1 cellular context compared by ENCODE assay signal in genomic region chr12:56631790-56632700, GRCh38.
TF ChIP-seq lines count a peak whose summit lies in the region.

No MANE protein-coding gene starts in this region.

TF ChIP-seq in K562, 482 proteins besides CTCF, POLR2A, EP300 and RAD21 (continued from another document):
- TF ChIP-seq HBP1 (CRISPR knock-in tag; IDR thresholded peaks at IDR 0.05), result no peak
- no peak for TF ChIP-seq CEBPG (CRISPR knock-in tag; IDR thresholded peaks at IDR 0.05)
- 0 out of 4 replicates have a peak, but pooled peaks of 1 of the 2 experiments have one; percentile 4 for TF ChIP-seq CEBPG (tag; conservative IDR thresholded peaks at IDR 0.05 in 1 of 2, IDR thresholded peaks at IDR 0.05 in 1 of 2)
- 0 out of 2 replicates have a peak, but pooled peaks have one; percentile 9 for TF ChIP-seq ETV5 (CRISPR knock-in tag; IDR thresholded peaks at IDR 0.05; ENCODE audit: low read depth)
- peak; percentile 21 to 49; a peak in 3 of 4 replicates for TF ChIP-seq KDM1A (IDR thresholded peaks at IDR 0.05)
- TF ChIP-seq ETV1 (tag; conservative IDR thresholded peaks at IDR 0.05; ENCODE audit: low read depth), result peak; percentile 37; the same call in 1 of the 2 replicates
- TF ChIP-seq NR2C1 (IDR thresholded peaks at IDR 0.05), result peak; percentile 22; the same call in 1 of the 2 replicates
- TF ChIP-seq NR2C1 (tag; IDR thresholded peaks at IDR 0.05), result no peak
- peak; percentile 96 for TF ChIP-seq EGR1 (conservative IDR thresholded peaks at IDR 0.05)
- TF ChIP-seq ESRRA (IDR thresholded peaks at IDR 0.05; ENCODE audit: borderline replicate concordance, low read depth), result peak; percentile 83
- TF ChIP-seq ZNF263 (CRISPR knock-in tag; IDR thresholded peaks at IDR 0.05; ENCODE audit: borderline replicate concordance), result peak; percentile 44; the same call in 1 of the 2 replicates
- TF ChIP-seq NRF1 (conservative IDR thresholded peaks at IDR 0.05 in 1 of 2, IDR thresholded peaks at IDR 0.05 in 1 of 2), result peak; percentile 75 to 79
- no peak for TF ChIP-seq ATF1 (CRISPR knock-in tag; IDR thresholded peaks at IDR 0.05)
- TF ChIP-seq ATF1 (tag; IDR thresholded peaks at IDR 0.05), result 0 out of 2 replicates have a peak, but pooled peaks have one; percentile 24
- TF ChIP-seq, protein P1, sequence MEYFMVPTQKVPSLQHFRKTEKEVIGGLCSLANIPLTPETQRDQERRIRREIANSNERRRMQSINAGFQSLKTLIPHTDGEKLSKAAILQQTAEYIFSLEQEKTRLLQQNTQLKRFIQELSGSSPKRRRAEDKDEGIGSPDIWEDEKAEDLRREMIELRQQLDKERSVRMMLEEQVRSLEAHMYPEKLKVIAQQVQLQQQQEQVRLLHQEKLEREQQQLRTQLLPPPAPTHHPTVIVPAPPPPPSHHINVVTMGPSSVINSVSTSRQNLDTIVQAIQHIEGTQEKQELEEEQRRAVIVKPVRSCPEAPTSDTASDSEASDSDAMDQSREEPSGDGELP (CRISPR knock-in tag; IDR thresholded peaks at IDR 0.05; ENCODE audit: borderline replicate concordance), result peak; percentile 31
- TF ChIP-seq TGIF2 (CRISPR knock-in tag; IDR thresholded peaks at IDR 0.05), result peak; percentile 52; the same call in 1 of the 2 replicates
- no peak for TF ChIP-seq HDAC1 (IDR thresholded peaks at IDR 0.05)
- TF ChIP-seq USF2 (CRISPR knock-in tag; IDR thresholded peaks at IDR 0.05), result no peak
- TF ChIP-seq ZNF740 (CRISPR knock-in tag; IDR thresholded peaks at IDR 0.05), result peak; percentile 82; the same call in 1 of the 2 replicates
- peak in 1 of 2 experiments; percentile 66; a peak in 2 of 4 replicates for TF ChIP-seq ZNF740 (tag; IDR thresholded peaks at IDR 0.05)
- TF ChIP-seq MNT (conservative IDR thresholded peaks at IDR 0.05), result peak in 1 of 2 experiments; percentile 50; a peak in 1 of 4 replicates
- no peak for TF ChIP-seq BDP1 (IDR thresholded peaks at IDR 0.05; ENCODE audit: insufficient read depth, insufficient read length)
- 0 out of 2 replicates have a peak, but pooled peaks have one; percentile 32 for TF ChIP-seq AFF4 (CRISPR knock-in tag; IDR thresholded peaks at IDR 0.05)
- peak; percentile 64 for TF ChIP-seq VEZF1 (CRISPR knock-in tag; IDR thresholded peaks at IDR 0.05)
- no peak for TF ChIP-seq PCBP2 (IDR thresholded peaks at IDR 0.05; ENCODE audit: low read depth, low read length, poor library complexity, severe bottlenecking)
- peak; percentile 62; the same call in 1 of the 2 replicates for TF ChIP-seq KAT7 (CRISPR knock-in tag; IDR thresholded peaks at IDR 0.05; ENCODE audit: borderline replicate concordance)
- peak; percentile 34 for TF ChIP-seq SAP30 (IDR thresholded peaks at IDR 0.05; ENCODE audit: borderline replicate concordance, insufficient read depth, low read depth, low read length, poor library complexity, severe bottlenecking)
- TF ChIP-seq ZNF384 (IDR thresholded peaks at IDR 0.05; ENCODE audit: low read depth, low read length), result 0 out of 2 replicates have a peak, but pooled peaks have one; percentile 18
- peak; percentile 30 for TF ChIP-seq SMARCB1 (IDR thresholded peaks at IDR 0.05; ENCODE audit: insufficient read length, low read depth)
- peak; percentile 72; the same call in 1 of the 2 replicates for TF ChIP-seq RFX1 (IDR thresholded peaks at IDR 0.05)
- TF ChIP-seq ZBTB7A (IDR thresholded peaks at IDR 0.05; ENCODE audit: borderline replicate concordance, control insufficient read depth, low read depth, low read length), result peak; percentile 69; the same call in 1 of the 2 replicates
TF ChIP-seq in K562: peak in this region for 23.
